ENCODE assay signal across 9 cellular contexts in genomic region chr14:35699791-35700444, GRCh38.
"Had no signal": no experiment of that assay in that cellular context is flagged by ENCODE, and none has a peak within 500 bp of the region (broad histone marks: within the 10 kb centered on the region; RNA-seq: fewer than 3 reads in every experiment).

No MANE protein-coding gene starts in this region.

- H3K27me3 Mint-ChIP-seq: IgD-negative memory B cell had no signal

- H3K4me2 ChIP-seq: GM23338 had no signal

- H3K4me3 ChIP-seq: GM23338 had no signal

- H3K4me1 Mint-ChIP-seq: IgD-negative memory B cell had no signal

- H3K9me3 Mint-ChIP-seq: GM23338, H9, HFFc6, IgD-negative memory B cell had no signal

- DNase-seq: H9, HCEC 1CT, HFFc6, KBM-7 had no signal

- FAIRE-seq: H1, H54, HTR-8/SVneo had no signal

- H3K27ac Mint-ChIP-seq: GM23338, HFFc6, IgD-negative memory B cell had no signal

- H2AFZ ChIP-seq: GM23338 had no signal

- H3K4me3 Mint-ChIP-seq: GM23338, H9, HFFc6, IgD-negative memory B cell had no signal
